Comparison of ENCODE assay signal across 8 cellular contexts in the genomic region with DNA sequence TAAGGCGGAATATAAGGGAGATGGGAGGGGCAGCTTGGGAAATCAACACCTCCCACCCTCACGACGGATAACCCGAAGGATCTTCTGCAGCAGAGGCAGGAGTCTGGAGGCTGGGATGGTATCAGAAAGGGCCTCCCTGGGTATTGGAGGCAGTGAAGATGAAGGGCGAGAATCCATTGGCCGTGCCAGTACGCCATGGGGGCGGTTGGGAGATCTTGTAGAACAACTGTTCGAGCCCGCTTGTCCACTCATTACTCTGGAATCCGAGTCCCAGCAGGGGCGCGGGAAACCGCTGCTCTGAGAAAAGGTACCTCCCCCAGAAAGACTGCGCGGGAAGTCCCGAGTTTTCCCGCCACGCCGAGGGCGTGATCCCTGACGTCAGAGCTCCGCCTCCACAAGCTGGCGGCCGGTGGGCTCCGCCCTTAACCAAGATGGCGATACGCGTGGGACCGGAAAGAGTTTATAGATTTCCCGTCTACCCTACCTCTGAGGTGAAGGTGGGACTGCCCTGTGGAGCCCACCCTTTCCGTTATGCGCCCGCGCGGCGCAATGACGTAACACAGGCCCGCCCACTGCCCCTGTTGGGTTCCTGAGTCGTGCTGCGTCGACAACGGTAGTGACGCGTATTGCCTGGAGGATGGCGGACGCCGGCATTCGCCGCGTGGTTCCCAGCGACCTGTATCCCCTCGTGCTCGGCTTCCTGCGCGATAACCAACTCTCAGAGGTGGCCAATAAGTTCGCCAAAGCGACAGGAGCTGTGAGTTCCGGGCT. TPM values are rescaled to one million over a fixed set of nuclear protein-coding genes. Genes with fewer than 3 reads are reported as not detected.
DNase-seq lines count a peak whose midpoint lies in the region; ATAC-seq and TF ChIP-seq lines count a peak whose summit lies in the region.

A gene (plus strand): TSS at position 616 of the 771 bp plus-strand sequence. CDS start 22 bp downstream, at position 638.

- peak within 1 kb of the TSS; percentile 74 for H3K4me3 ChIP-seq in neural progenitor cell

- H3K4me1 ChIP-seq in foreskin keratinocyte: peaks cover 14% of the 10 kb centered on the region
- peaks cover 7% of the 10 kb centered on the region for H3K4me1 ChIP-seq in neural progenitor cell

- peaks cover 19% of the 10 kb centered on the region for H3K4me1 Mint-ChIP-seq in neural progenitor cell

- H3K27me3 Mint-ChIP-seq in neural progenitor cell (ENCODE audit: insufficient read depth, low read depth): peaks cover 4% of the 10 kb centered on the region

- H3K27me3 ChIP-seq in foreskin keratinocyte: no peaks in the 10 kb centered on the region
- H3K27me3 ChIP-seq in neural progenitor cell: no peaks in the 10 kb centered on the region

- peak; percentile 96 for DNase-seq in GF-D8 (lab: John Stamatoyannopoulos, UW)
- peak; percentile 99 for DNase-seq in HEK293T (ENCODE audit: extremely low spot score)
- DNase-seq in MV-4-11 (lab: John Stamatoyannopoulos, UW): peak; percentile 99
- peak; percentile 97 for DNase-seq in SK-MEL-5 (ENCODE audit: low read depth, low spot score)
- DNase-seq in activated naive CD4-positive, alpha-beta T cell treated with Interleukin-2 at 50 U/mL for 16 hours: peak; percentile 100
- peak; percentile 96 to 99 for DNase-seq in foreskin keratinocyte
- peak; percentile 98 for DNase-seq in neural progenitor cell (ENCODE audit: low spot score)
- peak; percentile 97 for DNase-seq in stromal cell of bone marrow (ENCODE audit: low read depth)

- POLR2A ChIA-PET in HEK293T (lab: Yijun Ruan, JAX): interaction anchor here (0.6 to 2.0 kb wide), 12 partner anchors 9 to 37 kb away, joined by 3 to 8 read pairs (median 5); a partner anchor contains a TSS

- H3K36me3 ChIP-seq in neural progenitor cell: no peaks in the 10 kb centered on the region

- H3K9ac ChIP-seq in neural progenitor cell: peak within 1 kb of the TSS; percentile 81

- ATAC-seq in foreskin keratinocyte: peak; percentile 85

- H3K36me3 Mint-ChIP-seq in neural progenitor cell: peaks cover 30% of the 10 kb centered on the region

- H3K27ac ChIP-seq in foreskin keratinocyte: peak within 1 kb of the TSS; percentile 86
- peak within 1 kb of the TSS; percentile 88 for H3K27ac ChIP-seq in neural progenitor cell

- in situ Hi-C loops in SK-MEL-5 (cut with HindIII; ENCODE audit: low pct_unique_long_range_greater_than_20kb, low sequenced_read_pairs): no loop called here

- H2AFZ ChIP-seq in neural progenitor cell (replicated peaks): peak within 1 kb of the TSS; percentile 40

- CTCF ChIA-PET in HEK293T (lab: Yijun Ruan, JAX): interaction anchor here (0.9 kb wide), 1 partner anchor 18 kb away, joined by 7 read pairs; no protein-coding TSS in a partner anchor

- H3K9me3 ChIP-seq in neural progenitor cell (ENCODE audit: low read depth): no peaks in the 10 kb centered on the region

- TF ChIP-seq CTCF in foreskin keratinocyte (conservative IDR thresholded peaks at IDR 0.05): no peak
- TF ChIP-seq CTCF in neural progenitor cell (IDR thresholded peaks at IDR 0.05): no peak

- peak within 1 kb of the TSS; percentile 89 for H3K4me2 ChIP-seq in neural progenitor cell

- peak within 1 kb of the TSS; percentile 84 for H3K27ac Mint-ChIP-seq in neural progenitor cell

- no peaks in the 10 kb centered on the region for H3K9me3 Mint-ChIP-seq in neural progenitor cell

- peak within 1 kb of the TSS; percentile 97 for H3K4me3 Mint-ChIP-seq in neural progenitor cell

- H3K79me2 ChIP-seq in neural progenitor cell (ENCODE audit: low read depth): peaks cover 48% of the 10 kb centered on the region

- H4K20me1 ChIP-seq in neural progenitor cell (ENCODE audit: low read depth): peaks cover 28% of the 10 kb centered on the region

- H3F3A ChIP-seq in neural progenitor cell (ENCODE audit: low read depth): peaks cover 24% of the 10 kb centered on the region

TF ChIP-seq in HEK293T, 16 proteins besides CTCF, POLR2A, EP300 and RAD21:
- TF ChIP-seq FOXM1 (IDR thresholded peaks at IDR 0.05; ENCODE audit: borderline replicate concordance) (no peak), L3MBTL2 (conservative IDR thresholded peaks at IDR 0.05) (peak; percentile 3; the same call in 1 of the 2 replicates), ELF4 (IDR thresholded peaks at IDR 0.05) (peak; percentile 81), NFRKB (IDR thresholded peaks at IDR 0.05) (no peak), CTBP1 (IDR thresholded peaks at IDR 0.05; ENCODE audit: borderline replicate concordance) (peak; percentile 82; the same call in 1 of the 2 replicates), TARDBP (IDR thresholded peaks at IDR 0.05) (no peak), SP1 (IDR thresholded peaks at IDR 0.05) (peak; percentile 71; the same call in 1 of the 2 replicates)

RNA-seq across cellular contexts. Expression of the gene that starts here (rescaled TPM):
- 64.7 and 65.5 TPM in 2 replicates for total RNA-seq in SK-MEL-5 (2014; rRNA removed; shearing (Covaris generic))
- 114 and 146 TPM in 2 replicates for polyA plus RNA-seq in SK-MEL-5 (2015; cell fraction: cytosol; rRNA removed)
- polyA plus RNA-seq in SK-MEL-5 (2015; cell fraction: nucleus; rRNA removed): 96.5 and 131 TPM in 2 replicates
- total RNA-seq in foreskin keratinocyte (111 and 128 TPM in 2 replicates), neural progenitor cell (ENCODE audit: low replicate concordance) (74.7 and 80.6 TPM in 2 replicates)
- 65.6 and 82.0 TPM in 2 replicates for polyA plus RNA-seq in foreskin keratinocyte

Comparison
In these comparisons a context has a peak if more than half of its experiments do, and no peak if none do; other contexts are left out.
1. Peak in every context shown above with its lines: DNase-seq, ATAC-seq, H3K4me3 ChIP-seq and H3K27ac ChIP-seq.